8 cellular contexts compared by ENCODE assay signal in genomic region chr13:44648392-44649117, GRCh38.
DNase-seq lines count a peak whose midpoint lies in the region; ATAC-seq, FAIRE-seq and TF ChIP-seq lines count a peak whose summit lies in the region.

No MANE protein-coding gene starts in this region.

- no peak overlapping the region for H3K4me3 ChIP-seq in astrocyte (ENCODE audit: insufficient read depth, low read depth, low read length)

- no peak overlapping the region for H3K4me2 ChIP-seq in astrocyte (ENCODE audit: low read length)

- no peak overlapping the region for H2AFZ ChIP-seq in astrocyte (ENCODE audit: low read depth, low read length)

- peaks cover 2% of the 10 kb centered on the region for H3K27me3 Mint-ChIP-seq in astrocyte (ENCODE audit: low read depth, unreplicated experiment)
- H3K27me3 Mint-ChIP-seq in nephron progenitor cell (ENCODE audit: low read depth, poor library complexity) = peaks cover 28% of the 10 kb centered on the region

- H3K4me3 Mint-ChIP-seq in astrocyte (ENCODE audit: unreplicated experiment) (no peak overlapping the region), nephron progenitor cell (no peak overlapping the region)

- H3K36me3 Mint-ChIP-seq in astrocyte (ENCODE audit: low read depth, unreplicated experiment) (no peaks in the 10 kb centered on the region), nephron progenitor cell (ENCODE audit: low read depth) (no peaks in the 10 kb centered on the region)

- H3K79me2 ChIP-seq in astrocyte (ENCODE audit: insufficient read depth, low read length) = no peaks in the 10 kb centered on the region

- DNase-seq in DMS53 (lab: John Stamatoyannopoulos, UW) (peak; percentile 22), DMS53 treated with DMSO at 0.1 percent for 48 hours (lab: John Stamatoyannopoulos, UW; ENCODE audit: unreplicated experiment) (no peak), HPDE6-E6E7 (ENCODE audit: extremely low spot score) (peak; percentile 2), astrocyte (ENCODE audit: low read depth) (no peak), nephron progenitor cell (no peak), NCI-H446 treated with DMSO at 0.1 percent for 48 hours (lab: John Stamatoyannopoulos, UW) (no peak), left colon (no peak)

- H3K27me3 ChIP-seq in astrocyte (ENCODE audit: insufficient read depth, low read length) = no peaks in the 10 kb centered on the region

- no peak for ATAC-seq in GM18867 (IDR thresholded peaks at IDR 0.05; ENCODE audit: unreplicated experiment)
- no peak for ATAC-seq in left colon

- no peak overlapping the region for H3K27ac ChIP-seq in astrocyte (ENCODE audit: low read depth, low read length)

- H3K4me1 Mint-ChIP-seq in astrocyte (ENCODE audit: low read depth, unreplicated experiment) (peaks cover 5% of the 10 kb centered on the region), nephron progenitor cell (peaks cover 20% of the 10 kb centered on the region)

- no peaks in the 10 kb centered on the region for H4K20me1 ChIP-seq in astrocyte (ENCODE audit: insufficient read depth, low read length)

- H3K36me3 ChIP-seq in astrocyte (ENCODE audit: insufficient read depth, low read length) = no peaks in the 10 kb centered on the region

- no peaks in the 10 kb centered on the region for H3K9me3 ChIP-seq in astrocyte (ENCODE audit: insufficient read depth, low read depth, low read length)

- intact Hi-C loops in left colon (cut with DNase I, micrococcal nuclease) = no loop called here

- no peak overlapping the region for H3K9ac ChIP-seq in astrocyte (ENCODE audit: low read length)

- no peaks in the 10 kb centered on the region for H3K4me1 ChIP-seq in astrocyte (ENCODE audit: insufficient read depth, low read length)

- no peak for FAIRE-seq in astrocyte (lab: Jason Lieb, UNC)

- peak; percentile 11 for TF ChIP-seq CTCF in astrocyte (IDR thresholded peaks at IDR 0.05; ENCODE audit: insufficient read depth, low read depth, low read length)
- TF ChIP-seq CTCF in nephron progenitor cell (IDR thresholded peaks at IDR 0.05) = peak; percentile 52

- H3K9me3 Mint-ChIP-seq in astrocyte (ENCODE audit: unreplicated experiment) (peaks cover 5% of the 10 kb centered on the region), nephron progenitor cell (no peaks in the 10 kb centered on the region)

- H3K27ac Mint-ChIP-seq in astrocyte (ENCODE audit: unreplicated experiment) = no peak overlapping the region
- H3K27ac Mint-ChIP-seq in nephron progenitor cell = no peak overlapping the region

Comparison
In these comparisons a context has a peak if more than half of its experiments do, and no peak if none do; other contexts are left out.
1. DNase-seq: peak in DMS53 (single experiment) and HPDE6-E6E7 (single experiment); none in DMS53 treated with DMSO at 0.1 percent for 48 hours (single experiment), astrocyte (single experiment), nephron progenitor cell (single experiment), NCI-H446 treated with DMSO at 0.1 percent for 48 hours (single experiment) and left colon (0 of 2).